ENCODE assay signal across 10 cellular contexts in the genomic region with DNA sequence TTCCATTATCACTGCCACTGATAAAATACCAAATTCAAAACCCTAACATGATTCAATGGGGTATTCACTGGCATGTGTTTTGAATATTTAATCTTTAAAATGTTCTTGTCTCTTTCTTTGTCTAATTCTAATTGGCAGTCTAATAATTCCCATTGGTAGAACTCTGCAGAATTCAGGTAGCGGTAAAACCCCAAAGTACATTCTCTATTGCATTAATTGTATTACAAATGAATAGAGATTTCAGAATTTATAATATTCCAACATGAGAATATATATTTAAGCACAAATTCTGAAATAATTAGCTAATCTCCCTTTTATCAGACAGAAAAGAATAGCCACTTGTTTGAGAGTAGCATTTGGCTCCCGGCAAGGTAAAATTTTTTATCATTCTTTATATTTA. TPM values are rescaled to one million over a fixed set of nuclear protein-coding genes. Genes with fewer than 3 reads are reported as not detected.
"Had no signal": no experiment of that assay in that cellular context is flagged by ENCODE, and none has a peak within 500 bp of the region (broad histone marks: within the 10 kb centered on the region; RNA-seq: fewer than 3 reads in every experiment).

A gene with protein sequence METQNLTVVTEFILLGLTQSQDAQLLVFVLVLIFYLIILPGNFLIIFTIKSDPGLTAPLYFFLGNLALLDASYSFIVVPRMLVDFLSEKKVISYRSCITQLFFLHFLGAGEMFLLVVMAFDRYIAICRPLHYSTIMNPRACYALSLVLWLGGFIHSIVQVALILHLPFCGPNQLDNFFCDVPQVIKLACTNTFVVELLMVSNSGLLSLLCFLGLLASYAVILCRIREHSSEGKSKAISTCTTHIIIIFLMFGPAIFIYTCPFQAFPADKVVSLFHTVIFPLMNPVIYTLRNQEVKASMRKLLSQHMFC (plus strand): TSS at position 301 of the 400 bp plus-strand sequence. CDS start 4,916 bp downstream, outside the sequence.

- DNase-seq: IMR-90, KBM-7, KG1 had no signal

- H3K4me2 ChIP-seq: KMS-11 had no signal

- FAIRE-seq: HepG2, HTR-8/SVneo had no signal

- H3K27ac ChIP-seq: HL-60, KMS-11 had no signal

- ATAC-seq: HepG2 had no signal

- H3K9ac ChIP-seq: KMS-11 had no signal

RNA-seq across cellular contexts. Expression of the gene that starts here (rescaled TPM):
- total RNA-seq: HepG2, HT-29, HT1080, IMR-90 had no signal
- polyA plus RNA-seq: HepG2, IgD-negative memory B cell, IMR-90 had no signal
